In genomic region chr3:181418249-181418648, GRCh38 we compare ENCODE assay signal across 1 cellular context.
TF ChIP-seq lines count a peak whose summit lies in the region.

No MANE protein-coding gene starts in this region.

TF ChIP-seq in GM23338, 12 proteins besides CTCF, POLR2A, EP300 and RAD21 (continued from another document):
- TF ChIP-seq REST (IDR thresholded peaks at IDR 0.05; ENCODE audit: unreplicated experiment): no peak
- no peak for TF ChIP-seq NANOG (IDR thresholded peaks at IDR 0.05; ENCODE audit: borderline replicate concordance)
- TF ChIP-seq POLR2AphosphoS5 (IDR thresholded peaks at IDR 0.05; ENCODE audit: low read depth): no peak
- no peak for TF ChIP-seq ETS1 (IDR thresholded peaks at IDR 0.05)
- TF ChIP-seq EZH2 (IDR thresholded peaks at IDR 0.05; ENCODE audit: low read depth, unreplicated experiment): no peak
- TF ChIP-seq JUNB (IDR thresholded peaks at IDR 0.05; ENCODE audit: unreplicated experiment): no peak
- no peak for TF ChIP-seq ZNF462 (CRISPR knock-in tag; IDR thresholded peaks at IDR 0.05)
TF ChIP-seq in GM23338: peak in this region for 0.
